In genomic region chr16:84782841-84783240, GRCh38 we compare ENCODE assay signal across 15 cellular contexts. TPM values are rescaled to one million over a fixed set of nuclear protein-coding genes. Genes with fewer than 3 reads are reported as not detected.
"Had no signal": no experiment of that assay in that cellular context is flagged by ENCODE, and none has a peak within 500 bp of the region (broad histone marks: within the 10 kb centered on the region; RNA-seq: fewer than 3 reads in every experiment).

No MANE protein-coding gene starts in this region.

- DNase-seq: activated B cell treated with CpG ODN at 0.5 μM for 24 hours; activated CD4-positive, alpha-beta memory T cell treated with anti-CD3 and anti-CD28 coated beads for 36 hours; activated CD4-positive, alpha-beta T cell treated with anti-CD3 and anti-CD28 coated beads for 4 hours; activated CD8-positive, alpha-beta memory T cell treated with anti-CD3 and anti-CD28 coated beads, Interleukin-2, amount 10 ng/mL, durations not matched to agents 7 days and 5 days; activated naive CD4-positive, alpha-beta T cell; activated naive CD8-positive, alpha-beta T cell treated with anti-CD3 and anti-CD28 coated beads for 36 hours; amygdala; cortex of kidney; immature natural killer cell; right cardiac atrium; stimulated activated CD4-positive, alpha-beta T cell treated with anti-CD3 and anti-CD28 coated beads, Interleukin-2, amount 100 ng/mL, for 48 hours; upper lobe of left lung had no signal

- H3K4me3 ChIP-seq: SK-N-MC, skin epidermis, upper lobe of left lung had no signal

- H3K27ac ChIP-seq: SK-N-MC, skin epidermis, upper lobe of left lung had no signal

- H3K9me3 ChIP-seq: upper lobe of left lung had no signal

- H3K27me3 ChIP-seq: upper lobe of left lung had no signal

- ATAC-seq: activated CD8-positive, alpha-beta memory T cell treated with anti-CD3 and anti-CD28 coated beads, Interleukin-2, amount 10 ng/mL, durations not matched to agents 7 days and 5 days; activated T-helper 17 cell treated with anti-CD3 and anti-CD28 coated beads, Interleukin-2, amount 50 U/mL, for 72 hours; right cardiac atrium had no signal

RNA-seq across cellular contexts. Expression of gene CRISPLD2, which starts 36.9 kb away (rescaled TPM):
- total RNA-seq: activated B cell treated with CpG ODN at 0.5 μM for 24 hours; activated CD8-positive, alpha-beta memory T cell treated with anti-CD3 and anti-CD28 coated beads, Interleukin-2, amount 10 ng/mL, durations not matched to agents 7 days and 5 days; activated naive CD8-positive, alpha-beta T cell treated with anti-CD3 and anti-CD28 coated beads for 36 hours had no signal
